1 cellular context compared by ENCODE assay signal in the genomic region with DNA sequence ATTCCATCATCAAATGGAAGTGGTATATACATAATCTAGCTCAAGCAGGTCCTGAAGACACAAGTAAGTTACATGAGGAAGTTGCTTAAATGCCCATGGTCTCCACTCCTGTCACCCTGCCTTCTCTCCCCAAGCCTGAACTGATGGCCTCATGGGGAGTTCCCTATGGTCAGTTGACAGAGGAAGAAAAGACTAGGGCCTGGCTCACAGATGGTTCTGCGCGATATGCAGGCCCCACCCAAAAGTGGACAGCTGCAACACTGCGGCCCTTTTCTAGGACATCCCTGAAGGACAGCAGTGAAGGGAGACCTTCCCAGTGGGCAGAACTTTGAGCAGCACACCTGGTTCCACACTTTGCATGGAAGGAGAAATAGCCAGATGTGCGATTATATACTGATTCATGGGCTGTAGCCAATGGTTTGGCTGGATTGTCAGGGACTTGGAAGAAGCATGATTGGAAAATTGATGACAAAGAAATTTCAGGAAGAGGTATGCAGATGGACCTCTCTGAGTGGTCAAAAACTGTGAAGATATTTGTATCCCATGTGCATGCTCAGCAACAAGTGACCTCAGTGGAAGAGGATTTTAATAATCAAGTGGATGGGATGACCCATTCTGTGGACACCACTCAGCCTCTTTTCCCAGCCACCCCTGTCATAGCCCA.
TF ChIP-seq lines count a peak whose summit lies in the region.

No MANE protein-coding gene starts in this region.

TF ChIP-seq in K562, 482 proteins besides CTCF, POLR2A, EP300 and RAD21 (continues in another document):
- TF ChIP-seq ESRRA (IDR thresholded peaks at IDR 0.05; ENCODE audit: borderline replicate concordance, low read depth) (peak; percentile 91), LEF1 (IDR thresholded peaks at IDR 0.05) (peak; percentile 74; the same call in 1 of the 2 replicates), PRMT5 (CRISPR knock-in tag; IDR thresholded peaks at IDR 0.05) (no peak), MAFK (IDR thresholded peaks at IDR 0.05; ENCODE audit: low read length) (no peak), GTF2A2 (tag; IDR thresholded peaks at IDR 0.05) (no peak), TEAD4 (IDR thresholded peaks at IDR 0.05; ENCODE audit: low read length) (peak; percentile 87), TEAD4 (CRISPR knock-in tag; IDR thresholded peaks at IDR 0.05; ENCODE audit: borderline replicate concordance) (no peak), MXI1 (IDR thresholded peaks at IDR 0.05; ENCODE audit: low read depth, low read length) (peak; percentile 38; the same call in 1 of the 2 replicates), POLR2G (IDR thresholded peaks at IDR 0.05; ENCODE audit: low read depth, low read length) (no peak), ZBTB1 (CRISPR knock-in tag; IDR thresholded peaks at IDR 0.05; ENCODE audit: borderline replicate concordance, low read depth) (no peak), ZNF717 (CRISPR knock-in tag; IDR thresholded peaks at IDR 0.05) (no peak), PHTF2 (CRISPR knock-in tag; IDR thresholded peaks at IDR 0.05) (no peak), ARNT (IDR thresholded peaks at IDR 0.05) (0 out of 4 replicates have a peak, but pooled peaks of 1 of the 2 experiments have one; percentile 31), RBBP5 (IDR thresholded peaks at IDR 0.05; ENCODE audit: borderline replicate concordance, insufficient read depth, low read length, poor library complexity, severe bottlenecking) (no peak), ARID1B (IDR thresholded peaks at IDR 0.05) (peak; percentile 96), HDAC3 (IDR thresholded peaks at IDR 0.05; ENCODE audit: borderline replicate concordance, partially characterized antibody) (no peak), TARDBP (IDR thresholded peaks at IDR 0.05) (no peak), SRSF9 (IDR thresholded peaks at IDR 0.05; ENCODE audit: borderline replicate concordance, low read depth, low read length) (no peak), ESRRB (CRISPR knock-in tag; IDR thresholded peaks at IDR 0.05; ENCODE audit: borderline replicate concordance) (no peak), NR2C1 (IDR thresholded peaks at IDR 0.05) (no peak), NR2C1 (tag; IDR thresholded peaks at IDR 0.05) (peak; percentile 63), RBM17 (IDR thresholded peaks at IDR 0.05; ENCODE audit: borderline replicate concordance, low read depth, low read length) (no peak), EZH2 (IDR thresholded peaks at IDR 0.05; ENCODE audit: borderline replicate concordance, low read depth, low read length) (no peak), CBX3 (IDR thresholded peaks at IDR 0.05; ENCODE audit: borderline replicate concordance in 1 of 2, low read length in 2 of 2) (no peak), TCFL5 (CRISPR knock-in tag; conservative IDR thresholded peaks at IDR 0.05) (no peak), SREBF1 (IDR thresholded peaks at IDR 0.05; ENCODE audit: borderline replicate concordance, low read depth, low read length) (no peak), JUND (IDR thresholded peaks at IDR 0.05; ENCODE audit: borderline replicate concordance, low read depth, low read length) (peak; percentile 69), JUND (tag; IDR thresholded peaks at IDR 0.05; ENCODE audit: borderline replicate concordance, low read depth, low read length) (no peak; the same call in 2 of the 3 replicates), NFATC3 (IDR thresholded peaks at IDR 0.05) (no peak), MCM3 (IDR thresholded peaks at IDR 0.05) (no peak)
- TF ChIP-seq, protein P1, sequence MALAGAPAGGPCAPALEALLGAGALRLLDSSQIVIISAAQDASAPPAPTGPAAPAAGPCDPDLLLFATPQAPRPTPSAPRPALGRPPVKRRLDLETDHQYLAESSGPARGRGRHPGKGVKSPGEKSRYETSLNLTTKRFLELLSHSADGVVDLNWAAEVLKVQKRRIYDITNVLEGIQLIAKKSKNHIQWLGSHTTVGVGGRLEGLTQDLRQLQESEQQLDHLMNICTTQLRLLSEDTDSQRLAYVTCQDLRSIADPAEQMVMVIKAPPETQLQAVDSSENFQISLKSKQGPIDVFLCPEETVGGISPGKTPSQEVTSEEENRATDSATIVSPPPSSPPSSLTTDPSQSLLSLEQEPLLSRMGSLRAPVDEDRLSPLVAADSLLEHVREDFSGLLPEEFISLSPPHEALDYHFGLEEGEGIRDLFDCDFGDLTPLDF (CRISPR knock-in tag; IDR thresholded peaks at IDR 0.05), result no peak; the same call in 1 of the 2 replicates
- TF ChIP-seq, protein P2, sequence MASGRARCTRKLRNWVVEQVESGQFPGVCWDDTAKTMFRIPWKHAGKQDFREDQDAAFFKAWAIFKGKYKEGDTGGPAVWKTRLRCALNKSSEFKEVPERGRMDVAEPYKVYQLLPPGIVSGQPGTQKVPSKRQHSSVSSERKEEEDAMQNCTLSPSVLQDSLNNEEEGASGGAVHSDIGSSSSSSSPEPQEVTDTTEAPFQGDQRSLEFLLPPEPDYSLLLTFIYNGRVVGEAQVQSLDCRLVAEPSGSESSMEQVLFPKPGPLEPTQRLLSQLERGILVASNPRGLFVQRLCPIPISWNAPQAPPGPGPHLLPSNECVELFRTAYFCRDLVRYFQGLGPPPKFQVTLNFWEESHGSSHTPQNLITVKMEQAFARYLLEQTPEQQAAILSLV (tag; IDR thresholded peaks at IDR 0.05), result peak; percentile 7; the same call in 1 of the 2 replicates
- TF ChIP-seq, protein P3, sequence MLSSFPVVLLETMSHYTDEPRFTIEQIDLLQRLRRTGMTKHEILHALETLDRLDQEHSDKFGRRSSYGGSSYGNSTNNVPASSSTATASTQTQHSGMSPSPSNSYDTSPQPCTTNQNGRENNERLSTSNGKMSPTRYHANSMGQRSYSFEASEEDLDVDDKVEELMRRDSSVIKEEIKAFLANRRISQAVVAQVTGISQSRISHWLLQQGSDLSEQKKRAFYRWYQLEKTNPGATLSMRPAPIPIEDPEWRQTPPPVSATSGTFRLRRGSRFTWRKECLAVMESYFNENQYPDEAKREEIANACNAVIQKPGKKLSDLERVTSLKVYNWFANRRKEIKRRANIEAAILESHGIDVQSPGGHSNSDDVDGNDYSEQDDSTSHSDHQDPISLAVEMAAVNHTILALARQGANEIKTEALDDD (IDR thresholded peaks at IDR 0.05), result peak; percentile 63; the same call in 1 of the 2 replicates
- TF ChIP-seq, protein P4, sequence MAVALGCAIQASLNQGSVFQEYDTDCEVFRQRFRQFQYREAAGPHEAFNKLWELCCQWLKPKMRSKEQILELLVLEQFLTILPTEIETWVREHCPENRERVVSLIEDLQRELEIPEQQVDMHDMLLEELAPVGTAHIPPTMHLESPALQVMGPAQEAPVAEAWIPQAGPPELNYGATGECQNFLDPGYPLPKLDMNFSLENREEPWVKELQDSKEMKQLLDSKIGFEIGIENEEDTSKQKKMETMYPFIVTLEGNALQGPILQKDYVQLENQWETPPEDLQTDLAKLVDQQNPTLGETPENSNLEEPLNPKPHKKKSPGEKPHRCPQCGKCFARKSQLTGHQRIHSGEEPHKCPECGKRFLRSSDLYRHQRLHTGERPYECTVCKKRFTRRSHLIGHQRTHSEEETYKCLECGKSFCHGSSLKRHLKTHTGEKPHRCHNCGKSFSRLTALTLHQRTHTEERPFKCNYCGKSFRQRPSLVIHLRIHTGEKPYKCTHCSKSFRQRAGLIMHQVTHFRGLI (CRISPR knock-in tag; IDR thresholded peaks at IDR 0.05), result no peak
- TF ChIP-seq, protein P5, sequence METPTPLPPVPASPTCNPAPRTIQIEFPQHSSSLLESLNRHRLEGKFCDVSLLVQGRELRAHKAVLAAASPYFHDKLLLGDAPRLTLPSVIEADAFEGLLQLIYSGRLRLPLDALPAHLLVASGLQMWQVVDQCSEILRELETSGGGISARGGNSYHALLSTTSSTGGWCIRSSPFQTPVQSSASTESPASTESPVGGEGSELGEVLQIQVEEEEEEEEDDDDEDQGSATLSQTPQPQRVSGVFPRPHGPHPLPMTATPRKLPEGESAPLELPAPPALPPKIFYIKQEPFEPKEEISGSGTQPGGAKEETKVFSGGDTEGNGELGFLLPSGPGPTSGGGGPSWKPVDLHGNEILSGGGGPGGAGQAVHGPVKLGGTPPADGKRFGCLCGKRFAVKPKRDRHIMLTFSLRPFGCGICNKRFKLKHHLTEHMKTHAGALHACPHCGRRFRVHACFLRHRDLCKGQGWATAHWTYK (CRISPR knock-in tag; IDR thresholded peaks at IDR 0.05), result no peak
- TF ChIP-seq, protein P6, sequence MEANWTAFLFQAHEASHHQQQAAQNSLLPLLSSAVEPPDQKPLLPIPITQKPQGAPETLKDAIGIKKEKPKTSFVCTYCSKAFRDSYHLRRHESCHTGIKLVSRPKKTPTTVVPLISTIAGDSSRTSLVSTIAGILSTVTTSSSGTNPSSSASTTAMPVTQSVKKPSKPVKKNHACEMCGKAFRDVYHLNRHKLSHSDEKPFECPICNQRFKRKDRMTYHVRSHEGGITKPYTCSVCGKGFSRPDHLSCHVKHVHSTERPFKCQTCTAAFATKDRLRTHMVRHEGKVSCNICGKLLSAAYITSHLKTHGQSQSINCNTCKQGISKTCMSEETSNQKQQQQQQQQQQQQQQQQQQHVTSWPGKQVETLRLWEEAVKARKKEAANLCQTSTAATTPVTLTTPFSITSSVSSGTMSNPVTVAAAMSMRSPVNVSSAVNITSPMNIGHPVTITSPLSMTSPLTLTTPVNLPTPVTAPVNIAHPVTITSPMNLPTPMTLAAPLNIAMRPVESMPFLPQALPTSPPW (CRISPR knock-in tag; IDR thresholded peaks at IDR 0.05), result peak; percentile 40; the same call in 1 of the 2 replicates
- TF ChIP-seq, protein P7, sequence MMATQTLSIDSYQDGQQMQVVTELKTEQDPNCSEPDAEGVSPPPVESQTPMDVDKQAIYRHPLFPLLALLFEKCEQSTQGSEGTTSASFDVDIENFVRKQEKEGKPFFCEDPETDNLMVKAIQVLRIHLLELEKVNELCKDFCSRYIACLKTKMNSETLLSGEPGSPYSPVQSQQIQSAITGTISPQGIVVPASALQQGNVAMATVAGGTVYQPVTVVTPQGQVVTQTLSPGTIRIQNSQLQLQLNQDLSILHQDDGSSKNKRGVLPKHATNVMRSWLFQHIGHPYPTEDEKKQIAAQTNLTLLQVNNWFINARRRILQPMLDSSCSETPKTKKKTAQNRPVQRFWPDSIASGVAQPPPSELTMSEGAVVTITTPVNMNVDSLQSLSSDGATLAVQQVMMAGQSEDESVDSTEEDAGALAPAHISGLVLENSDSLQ (IDR thresholded peaks at IDR 0.05), result peak; percentile 78
- TF ChIP-seq, protein P8, sequence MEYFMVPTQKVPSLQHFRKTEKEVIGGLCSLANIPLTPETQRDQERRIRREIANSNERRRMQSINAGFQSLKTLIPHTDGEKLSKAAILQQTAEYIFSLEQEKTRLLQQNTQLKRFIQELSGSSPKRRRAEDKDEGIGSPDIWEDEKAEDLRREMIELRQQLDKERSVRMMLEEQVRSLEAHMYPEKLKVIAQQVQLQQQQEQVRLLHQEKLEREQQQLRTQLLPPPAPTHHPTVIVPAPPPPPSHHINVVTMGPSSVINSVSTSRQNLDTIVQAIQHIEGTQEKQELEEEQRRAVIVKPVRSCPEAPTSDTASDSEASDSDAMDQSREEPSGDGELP (CRISPR knock-in tag; IDR thresholded peaks at IDR 0.05; ENCODE audit: borderline replicate concordance), result peak; percentile 95
- TF ChIP-seq, protein P9, sequence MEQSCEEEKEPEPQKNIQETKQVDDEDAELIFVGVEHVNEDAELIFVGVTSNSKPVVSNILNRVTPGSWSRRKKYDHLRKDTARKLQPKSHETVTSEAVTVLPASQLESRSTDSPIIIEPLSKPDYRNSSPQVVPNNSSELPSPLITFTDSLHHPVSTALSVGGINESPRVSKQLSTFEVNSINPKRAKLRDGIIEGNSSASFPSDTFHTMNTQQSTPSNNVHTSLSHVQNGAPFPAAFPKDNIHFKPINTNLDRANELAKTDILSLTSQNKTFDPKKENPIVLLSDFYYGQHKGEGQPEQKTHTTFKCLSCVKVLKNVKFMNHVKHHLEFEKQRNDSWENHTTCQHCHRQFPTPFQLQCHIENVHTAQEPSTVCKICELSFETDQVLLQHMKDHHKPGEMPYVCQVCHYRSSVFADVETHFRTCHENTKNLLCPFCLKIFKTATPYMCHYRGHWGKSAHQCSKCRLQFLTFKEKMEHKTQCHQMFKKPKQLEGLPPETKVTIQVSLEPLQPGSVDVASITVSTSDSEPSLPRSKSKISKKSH (CRISPR knock-in tag; IDR thresholded peaks at IDR 0.05), result no peak
- TF ChIP-seq, protein P10, sequence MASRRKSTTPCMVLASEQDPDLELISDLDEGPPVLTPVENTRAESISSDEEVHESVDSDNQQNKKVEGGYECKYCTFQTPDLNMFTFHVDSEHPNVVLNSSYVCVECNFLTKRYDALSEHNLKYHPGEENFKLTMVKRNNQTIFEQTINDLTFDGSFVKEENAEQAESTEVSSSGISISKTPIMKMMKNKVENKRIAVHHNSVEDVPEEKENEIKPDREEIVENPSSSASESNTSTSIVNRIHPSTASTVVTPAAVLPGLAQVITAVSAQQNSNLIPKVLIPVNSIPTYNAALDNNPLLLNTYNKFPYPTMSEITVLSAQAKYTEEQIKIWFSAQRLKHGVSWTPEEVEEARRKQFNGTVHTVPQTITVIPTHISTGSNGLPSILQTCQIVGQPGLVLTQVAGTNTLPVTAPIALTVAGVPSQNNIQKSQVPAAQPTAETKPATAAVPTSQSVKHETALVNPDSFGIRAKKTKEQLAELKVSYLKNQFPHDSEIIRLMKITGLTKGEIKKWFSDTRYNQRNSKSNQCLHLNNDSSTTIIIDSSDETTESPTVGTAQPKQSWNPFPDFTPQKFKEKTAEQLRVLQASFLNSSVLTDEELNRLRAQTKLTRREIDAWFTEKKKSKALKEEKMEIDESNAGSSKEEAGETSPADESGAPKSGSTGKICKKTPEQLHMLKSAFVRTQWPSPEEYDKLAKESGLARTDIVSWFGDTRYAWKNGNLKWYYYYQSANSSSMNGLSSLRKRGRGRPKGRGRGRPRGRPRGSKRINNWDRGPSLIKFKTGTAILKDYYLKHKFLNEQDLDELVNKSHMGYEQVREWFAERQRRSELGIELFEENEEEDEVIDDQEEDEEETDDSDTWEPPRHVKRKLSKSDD (conservative IDR thresholded peaks at IDR 0.05; ENCODE audit: low read length), result no peak
- TF ChIP-seq, protein P11, sequence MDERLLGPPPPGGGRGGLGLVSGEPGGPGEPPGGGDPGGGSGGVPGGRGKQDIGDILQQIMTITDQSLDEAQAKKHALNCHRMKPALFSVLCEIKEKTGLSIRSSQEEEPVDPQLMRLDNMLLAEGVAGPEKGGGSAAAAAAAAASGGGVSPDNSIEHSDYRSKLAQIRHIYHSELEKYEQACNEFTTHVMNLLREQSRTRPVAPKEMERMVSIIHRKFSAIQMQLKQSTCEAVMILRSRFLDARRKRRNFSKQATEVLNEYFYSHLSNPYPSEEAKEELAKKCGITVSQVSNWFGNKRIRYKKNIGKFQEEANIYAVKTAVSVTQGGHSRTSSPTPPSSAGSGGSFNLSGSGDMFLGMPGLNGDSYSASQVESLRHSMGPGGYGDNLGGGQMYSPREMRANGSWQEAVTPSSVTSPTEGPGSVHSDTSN (CRISPR knock-in tag; IDR thresholded peaks at IDR 0.05; ENCODE audit: low read depth), result no peak
- TF ChIP-seq, protein P11 (tag; conservative IDR thresholded peaks at IDR 0.05; ENCODE audit: low read depth), result peak; percentile 50; the same call in 1 of the 2 replicates
